Comparison of ENCODE assay signal across 24 cellular contexts in genomic region chr18:69081846-69082245, GRCh38.
"Had no signal": no experiment of that assay in that cellular context is flagged by ENCODE, and none has a peak within 500 bp of the region (broad histone marks: within the 10 kb centered on the region; RNA-seq: fewer than 3 reads in every experiment).

No MANE protein-coding gene starts in this region.

- H3K27ac ChIP-seq: left lung, lower lobe of right lung, ovary, right atrium auricular region, skin epidermis, stomach, thoracic aorta, tibial nerve, uterus had no signal

- H3K36me3 ChIP-seq: left lung, lower lobe of right lung, ovary, right atrium auricular region, stomach, thoracic aorta, tibial nerve, uterus had no signal

- FAIRE-seq: keratinocyte had no signal

- H3K27me3 ChIP-seq: left lung, right atrium auricular region, stomach, tibial nerve, uterus had no signal

- ATAC-seq: left colon; left lung; lower lobe of right lung; natural killer cell; sciatic nerve; stimulated activated naive B cell treated with anti-CD40 and anti-IgM and Interleukin-4, amounts not matched to agents 10 μg/mL and 1 μg/mL and 100 μg/mL, for 72 hours; stimulated activated naive CD8-positive, alpha-beta T cell treated with anti-CD3 and anti-CD28 coated beads, Interleukin-15, Interleukin-2, amounts not matched to agents 100 U/mL and 50 U/mL, for 24 hours had no signal

- DNase-seq: hippocampal formation; left colon; left lung; lower lobe of right lung; mammary epithelial cell; mesenchymal stem cell; naive B cell; natural killer cell; nephron progenitor cell; ovary; stimulated activated CD4-positive, alpha-beta T cell treated with anti-CD3 and anti-CD28 coated beads, Interleukin-12 subunit alpha, Interleukin-12 subunit beta, amount 100 ng/mL, for 4 hours; stimulated activated CD4-positive, alpha-beta T cell treated with anti-CD3 and anti-CD28 coated beads, Interleukin-15, amount 100 ng/mL, for 24 hours; stimulated activated CD4-positive, alpha-beta T cell treated with anti-CD3 and anti-CD28 coated beads, Interleukin-2, amount 100 ng/mL, for 24 hours; stimulated activated CD4-positive, alpha-beta T cell treated with anti-CD3 and anti-CD28 coated beads, Interleukin-4, amount 100 ng/mL, for 1 hour; stimulated activated naive B cell treated with anti-CD40 and anti-IgM and Interleukin-4, amounts not matched to agents 10 μg/mL and 1 μg/mL and 100 μg/mL, for 72 hours; stimulated activated naive CD8-positive, alpha-beta T cell treated with anti-CD3 and anti-CD28 coated beads, Interleukin-15, Interleukin-2, amounts not matched to agents 100 U/mL and 50 U/mL, for 24 hours; stomach; uterus had no signal

- H3K4me1 ChIP-seq: left lung, lower lobe of right lung, right atrium auricular region, stomach, tibial nerve, uterus had no signal

- H3K4me3 ChIP-seq: left lung, lower lobe of right lung, ovary, right atrium auricular region, skin epidermis, stomach, thoracic aorta, tibial nerve, uterus had no signal

- H3K9me3 ChIP-seq: left lung, lower lobe of right lung, ovary, right atrium auricular region, stomach, thoracic aorta, uterus had no signal
